22 cellular contexts compared by ENCODE assay signal in genomic region chr3:43958973-43959372, GRCh38.
DNase-seq lines count a peak whose midpoint lies in the region; ATAC-seq and TF ChIP-seq lines count a peak whose summit lies in the region.
"Had no signal": no experiment of that assay in that cellular context is flagged by ENCODE, and none has a peak within 500 bp of the region (broad histone marks: within the 10 kb centered on the region; RNA-seq: fewer than 3 reads in every experiment).

No MANE protein-coding gene starts in this region.

- H3K9me3 ChIP-seq in esophagus muscularis mucosa: no peaks in the 10 kb centered on the region
- H3K9me3 ChIP-seq: BE2C, BLaER1 had no signal

- peaks cover 0 to 3% (median under 1%) of the 10 kb centered on the region in 4 donors for H3K4me1 ChIP-seq in esophagus muscularis mucosa
- H3K4me1 ChIP-seq: BE2C had no signal

- TF ChIP-seq POLR2A in esophagus muscularis mucosa (IDR thresholded peaks at IDR 0.05; ENCODE audit: low read depth): no peak

- no peak overlapping the region for H3K4me3 ChIP-seq in esophagus muscularis mucosa
- H3K4me3 ChIP-seq: BLaER1, GM12878 had no signal

- intact Hi-C loops in esophagus muscularis mucosa (cut with DNase I): no loop called here

- no peak for TF ChIP-seq CTCF in esophagus muscularis mucosa (IDR thresholded peaks at IDR 0.05)

- 96% methylated on average over 3 of the region's 3 CpGs for WGBS in esophagus muscularis mucosa

- no peak overlapping the region for H3K27ac ChIP-seq in esophagus muscularis mucosa (replicated peaks in 1 of 4)
- H3K27ac ChIP-seq: BLaER1 had no signal

- no peaks in the 10 kb centered on the region for H3K36me3 ChIP-seq in esophagus muscularis mucosa
- H3K36me3 ChIP-seq: BE2C, BLaER1 had no signal

- DNase-seq in ecto neural progenitor cell (ENCODE audit: low spot score) (peak; percentile 20), esophagus muscularis mucosa (ENCODE audit: extremely low spot score) (peak; percentile 57), NCI-H446 (lab: John Stamatoyannopoulos, UW) (no peak), KG1 (lab: John Stamatoyannopoulos, UW) (no peak)
- DNase-seq: 8988T; ACHN; C1 segment of cervical spinal cord; CD4-positive, alpha-beta memory T cell; CD4-positive, CD25-positive, alpha-beta regulatory T cell; CD8-positive, alpha-beta memory T cell; COR-L47; DMS 273 treated with DMSO at 0.1 percent for 48 hours; DMS153; DMS53; DMS79; DND-41; EL; GDM1 had no signal

- no peak for ATAC-seq in GM21786 (IDR thresholded peaks at IDR 0.05; ENCODE audit: unreplicated experiment)
- ATAC-seq: GM12878 had no signal

- no peak for TF ChIP-seq EP300 in esophagus muscularis mucosa (IDR thresholded peaks at IDR 0.05)

- H3K27me3 ChIP-seq in esophagus muscularis mucosa: peaks cover 0 to 51% (median 0%) of the 10 kb centered on the region in 4 donors
- H3K27me3 ChIP-seq: BE2C, BLaER1 had no signal

Comparison
In these comparisons a context has a peak if more than half of its experiments do, and no peak if none do; other contexts are left out.
1. DNase-seq: peak in ecto neural progenitor cell (single experiment) and esophagus muscularis mucosa (single experiment); none in NCI-H446 (0 of 2) and KG1 (single experiment).